28 cellular contexts compared by ENCODE assay signal in genomic region chr17:282912-283882, GRCh38.
DNase-seq lines count a peak whose midpoint lies in the region; TF ChIP-seq lines count a peak whose summit lies in the region.
"Had no signal": no experiment of that assay in that cellular context is flagged by ENCODE, and none has a peak within 500 bp of the region (broad histone marks: within the 10 kb centered on the region; RNA-seq: fewer than 3 reads in every experiment).

No MANE protein-coding gene starts in this region.

- no peak overlapping the region for H3K4me3 Mint-ChIP-seq in activated CD4-positive, alpha-beta T cell treated with anti-CD3 and anti-CD28 coated beads, Interleukin-2, amount 10 ng/mL, durations not matched to agents 7 days and 5 days
- H3K4me3 Mint-ChIP-seq in nephron progenitor cell = no peak overlapping the region
- H3K4me3 Mint-ChIP-seq in type B pancreatic cell = no peak overlapping the region
- H3K4me3 Mint-ChIP-seq: activated CD4-positive, alpha-beta T cell treated with anti-CD3 and anti-CD28 coated beads for 36 hours; activated CD8-positive, alpha-beta T cell treated with anti-CD3 and anti-CD28 coated beads, Interleukin-2, amount 10 ng/mL, durations not matched to agents 7 days and 5 days; activated naive CD8-positive, alpha-beta T cell treated with anti-CD3 and anti-CD28 coated beads for 36 hours; dendritic cell treated with granulocyte-macrophage colony-stimulating factor and Interleukin-4, amounts not matched to agents 40 ng/mL and 50 ng/mL, for 4 days; nephron; stimulated activated naive B cell treated with anti-CD40 and anti-IgM and Interleukin-4, amounts not matched to agents 10 μg/mL and 1 μg/mL and 100 μg/mL, for 72 hours; T-helper 2 cell treated with Interferon-gamma antibody and Interleukin-4, amounts not matched to agents 5 μg/mL and 100 μg/mL, for 36 hours had no signal

- CTCF ChIA-PET in activated CD4-positive, alpha-beta T cell treated with anti-CD3 and anti-CD28 coated beads, Interleukin-2, amount 10 ng/mL, durations not matched to agents 7 days and 5 days (lab: Charles Lee) = interaction anchor here (1.4 kb wide), 1 partner anchor 9 kb away, joined by 4 read pairs; no protein-coding TSS in a partner anchor
- CTCF ChIA-PET in HEK293T (lab: Yijun Ruan, JAX) = no interaction called here

- H3K27me3 Mint-ChIP-seq in activated CD4-positive, alpha-beta T cell treated with anti-CD3 and anti-CD28 coated beads, Interleukin-2, amount 10 ng/mL, durations not matched to agents 7 days and 5 days = no peaks in the 10 kb centered on the region
- H3K27me3 Mint-ChIP-seq in nephron progenitor cell (ENCODE audit: low read depth, poor library complexity) = peaks cover 13% of the 10 kb centered on the region
- no peaks in the 10 kb centered on the region for H3K27me3 Mint-ChIP-seq in type B pancreatic cell
- H3K27me3 Mint-ChIP-seq: activated CD4-positive, alpha-beta T cell treated with anti-CD3 and anti-CD28 coated beads for 36 hours; activated naive CD8-positive, alpha-beta T cell treated with anti-CD3 and anti-CD28 coated beads for 36 hours; stimulated activated naive B cell treated with anti-CD40 and anti-IgM and Interleukin-4, amounts not matched to agents 10 μg/mL and 1 μg/mL and 100 μg/mL, for 72 hours had no signal

- H3K36me3 Mint-ChIP-seq in activated CD4-positive, alpha-beta T cell treated with anti-CD3 and anti-CD28 coated beads, Interleukin-2, amount 10 ng/mL, durations not matched to agents 7 days and 5 days (ENCODE audit: low read depth) = no peaks in the 10 kb centered on the region
- peaks cover 41% of the 10 kb centered on the region for H3K36me3 Mint-ChIP-seq in nephron progenitor cell (ENCODE audit: low read depth)
- H3K36me3 Mint-ChIP-seq in type B pancreatic cell = peaks cover 9% of the 10 kb centered on the region
- H3K36me3 Mint-ChIP-seq: activated naive CD8-positive, alpha-beta T cell treated with anti-CD3 and anti-CD28 coated beads for 36 hours had no signal

- POLR2A ChIA-PET in activated CD4-positive, alpha-beta T cell treated with anti-CD3 and anti-CD28 coated beads, Interleukin-2, amount 10 ng/mL, durations not matched to agents 7 days and 5 days (lab: Charles Lee) = no interaction called here
- POLR2A ChIA-PET in HEK293T (lab: Yijun Ruan, JAX) = no interaction called here

- no peak overlapping the region for H3K27ac Mint-ChIP-seq in activated CD4-positive, alpha-beta T cell treated with anti-CD3 and anti-CD28 coated beads, Interleukin-2, amount 10 ng/mL, durations not matched to agents 7 days and 5 days
- peak overlapping the region; percentile 82 for H3K27ac Mint-ChIP-seq in nephron progenitor cell
- no peak overlapping the region for H3K27ac Mint-ChIP-seq in type B pancreatic cell
- H3K27ac Mint-ChIP-seq: activated CD4-positive, alpha-beta T cell treated with anti-CD3 and anti-CD28 coated beads for 36 hours; activated CD8-positive, alpha-beta T cell treated with anti-CD3 and anti-CD28 coated beads, Interleukin-2, amount 10 ng/mL, durations not matched to agents 7 days and 5 days; activated naive CD8-positive, alpha-beta T cell treated with anti-CD3 and anti-CD28 coated beads for 36 hours; activated T-helper 2 cell treated with anti-CD3 and anti-CD28 coated beads, Interferon-gamma antibody, Interleukin-2, Interleukin-4, amounts not matched to agents 10 μg/mL and 5 μg/mL and 100 μg/mL, durations not matched to agents 14 hours and 24 hours and 36 hours; dendritic cell treated with granulocyte-macrophage colony-stimulating factor and Interleukin-4, amounts not matched to agents 40 ng/mL and 50 ng/mL, for 4 days; nephron; stimulated activated naive B cell treated with anti-CD40 and anti-IgM and Interleukin-4, amounts not matched to agents 10 μg/mL and 1 μg/mL and 100 μg/mL, for 72 hours; T-helper 2 cell treated with Interferon-gamma antibody and Interleukin-4, amounts not matched to agents 5 μg/mL and 100 μg/mL, for 36 hours had no signal

- TF ChIP-seq CTCF in nephron progenitor cell (IDR thresholded peaks at IDR 0.05) (no peak), type B pancreatic cell (conservative IDR thresholded peaks at IDR 0.05) (no peak)

- no peaks in the 10 kb centered on the region for H3K9me3 Mint-ChIP-seq in activated CD4-positive, alpha-beta T cell treated with anti-CD3 and anti-CD28 coated beads, Interleukin-2, amount 10 ng/mL, durations not matched to agents 7 days and 5 days
- H3K9me3 Mint-ChIP-seq in nephron progenitor cell (peaks cover 33% of the 10 kb centered on the region), type B pancreatic cell (no peaks in the 10 kb centered on the region)
- H3K9me3 Mint-ChIP-seq: activated naive CD8-positive, alpha-beta T cell treated with anti-CD3 and anti-CD28 coated beads for 36 hours; activated T-helper 2 cell treated with anti-CD3 and anti-CD28 coated beads, Interferon-gamma antibody, Interleukin-2, Interleukin-4, amounts not matched to agents 10 μg/mL and 5 μg/mL and 100 μg/mL, durations not matched to agents 14 hours and 24 hours and 36 hours; T-helper 2 cell treated with Interferon-gamma antibody and Interleukin-4, amounts not matched to agents 5 μg/mL and 100 μg/mL, for 36 hours had no signal

- DNase-seq in activated CD4-positive, alpha-beta T cell treated with anti-CD3 and anti-CD28 coated beads, Interleukin-2, amount 10 ng/mL, durations not matched to agents 7 days and 5 days = peak; percentile 2
- no peak for DNase-seq in activated CD4-positive, alpha-beta T cell treated with anti-CD3 and anti-CD28 coated beads for 1 hour
- peak; percentile 62 for DNase-seq in cerebellum (ENCODE audit: low spot score)
- DNase-seq in nephron progenitor cell = no peak
- peak; percentile 60 for DNase-seq in type B pancreatic cell (ENCODE audit: extremely low spot score, unreplicated experiment)
- DNase-seq in HEK293T (ENCODE audit: extremely low spot score) = no peak
- DNase-seq in effector CD8-positive, alpha-beta T cell (lab: John Stamatoyannopoulos, UW) = no peak
- no peak for DNase-seq in activated gamma-delta T cell treated with Interleukin-2 at 50 U/mL for 16 hours
- DNase-seq: activated CD4-positive, alpha-beta T cell treated with anti-CD3 and anti-CD28 coated beads for 36 hours; activated CD8-positive, alpha-beta T cell treated with anti-CD3 and anti-CD28 coated beads, Interleukin-2, amount 10 ng/mL, durations not matched to agents 7 days and 5 days; activated naive CD8-positive, alpha-beta T cell treated with anti-CD3 and anti-CD28 coated beads for 36 hours; caudate nucleus; COR-L47; foreskin melanocyte; GDM1; heart right ventricle; Karpas-422; kidney glomerular epithelial cell; NCI-H1436 treated with DMSO at 0.1 percent for 48 hours; NCI-H226; NCI-H526 treated with DMSO at 0.1 percent for 48 hours; SHP77 treated with DMSO at 0.1 percent for 48 hours; stimulated activated naive B cell treated with anti-CD40 and anti-IgM and Interleukin-4, amounts not matched to agents 10 μg/mL and 1 μg/mL and 100 μg/mL, for 72 hours; trophoblast cell had no signal

- H3K4me1 Mint-ChIP-seq in activated CD4-positive, alpha-beta T cell treated with anti-CD3 and anti-CD28 coated beads, Interleukin-2, amount 10 ng/mL, durations not matched to agents 7 days and 5 days = no peaks in the 10 kb centered on the region
- H3K4me1 Mint-ChIP-seq in nephron progenitor cell (peaks cover 28% of the 10 kb centered on the region), type B pancreatic cell (ENCODE audit: unreplicated experiment) (peaks cover 24% of the 10 kb centered on the region)
- H3K4me1 Mint-ChIP-seq: activated CD4-positive, alpha-beta T cell treated with anti-CD3 and anti-CD28 coated beads for 36 hours; activated naive CD8-positive, alpha-beta T cell treated with anti-CD3 and anti-CD28 coated beads for 36 hours had no signal

TF ChIP-seq in HEK293T, 16 proteins besides CTCF, POLR2A, EP300 and RAD21:
- TF ChIP-seq ELF4 (IDR thresholded peaks at IDR 0.05) (no peak), SUZ12 (IDR thresholded peaks at IDR 0.05) (no peak), L3MBTL2 (conservative IDR thresholded peaks at IDR 0.05) (no peak), TARDBP (IDR thresholded peaks at IDR 0.05) (no peak), ARNT (IDR thresholded peaks at IDR 0.05) (no peak), NFRKB (IDR thresholded peaks at IDR 0.05) (no peak), PKNOX1 (IDR thresholded peaks at IDR 0.05) (no peak), CTBP1 (IDR thresholded peaks at IDR 0.05; ENCODE audit: borderline replicate concordance) (no peak), BHLHE40 (IDR thresholded peaks at IDR 0.05; ENCODE audit: borderline replicate concordance) (no peak), HDGF (IDR thresholded peaks at IDR 0.05; ENCODE audit: borderline replicate concordance) (no peak), FOXK2 (IDR thresholded peaks at IDR 0.05) (no peak), ZNF384 (IDR thresholded peaks at IDR 0.05) (no peak), FOXM1 (IDR thresholded peaks at IDR 0.05; ENCODE audit: borderline replicate concordance) (no peak)

Comparison
In these comparisons a context has a peak if more than half of its experiments do, and no peak if none do; other contexts are left out.
1. DNase-seq: peak in activated CD4-positive, alpha-beta T cell treated with anti-CD3 and anti-CD28 coated beads, Interleukin-2, amount 10 ng/mL, durations not matched to agents 7 days and 5 days (single experiment), cerebellum (single experiment) and type B pancreatic cell (single experiment); none in activated CD4-positive, alpha-beta T cell treated with anti-CD3 and anti-CD28 coated beads for 1 hour (single experiment), nephron progenitor cell (single experiment), HEK293T (single experiment), effector CD8-positive, alpha-beta T cell (single experiment) and activated gamma-delta T cell treated with Interleukin-2 at 50 U/mL for 16 hours (single experiment).